ENCODE assay signal across 20 cellular contexts in genomic region chr15:96180062-96180745, GRCh38.
A peak's percentile ranks its signal among the peaks of the same experiment; 100 is the strongest.
DNase-seq lines count a peak whose midpoint lies in the region; ATAC-seq and TF ChIP-seq lines count a peak whose summit lies in the region.
"Had no signal": no experiment of that assay in that cellular context is flagged by ENCODE, and none has a peak within 500 bp of the region (broad histone marks: within the 10 kb centered on the region; RNA-seq: fewer than 3 reads in every experiment).

No MANE protein-coding gene starts in this region.

- no peak for ATAC-seq in HG03159 (IDR thresholded peaks at IDR 0.05; ENCODE audit: unreplicated experiment)
- no peak for ATAC-seq in GM21390 (IDR thresholded peaks at IDR 0.05; ENCODE audit: unreplicated experiment)

- TF ChIP-seq CTCF in GM06990 (IDR thresholded peaks at IDR 0.05; ENCODE audit: insufficient read depth, low read length, poor library complexity, severe bottlenecking) (no peak), mesothelial cell of epicardium (IDR thresholded peaks at IDR 0.05; ENCODE audit: unreplicated experiment) (no peak), stomach (IDR thresholded peaks at IDR 0.05) (no peak)

- H3K9me3 ChIP-seq in stomach: no peaks in the 10 kb centered on the region
- H3K9me3 ChIP-seq: SJSA1 had no signal

- H3K36me3 ChIP-seq in GM06990 (ENCODE audit: control insufficient read depth, insufficient read depth, low read length) (no peaks in the 10 kb centered on the region), stomach (no peaks in the 10 kb centered on the region)
- H3K36me3 ChIP-seq: SJSA1 had no signal

- no peaks in the 10 kb centered on the region for H3K27me3 Mint-ChIP-seq in mesothelial cell of epicardium (ENCODE audit: low read depth)

- TF ChIP-seq POLR2A in stomach (IDR thresholded peaks at IDR 0.05): no peak

- peak overlapping the region in 3 of 5 donors; percentile 74 to 83 (median 76) for H3K27ac ChIP-seq in stomach
- H3K27ac ChIP-seq: HL-60, PC-9, SJSA1 had no signal

- no peaks in the 10 kb centered on the region for H3K27me3 ChIP-seq in GM06990 (replicated peaks; ENCODE audit: control insufficient read depth, insufficient read depth, low read length)
- H3K27me3 ChIP-seq in stomach: no peaks in the 10 kb centered on the region
- H3K27me3 ChIP-seq: SJSA1 had no signal

- H3K36me3 Mint-ChIP-seq in mesothelial cell of epicardium: peaks cover 2% of the 10 kb centered on the region
- H3K36me3 Mint-ChIP-seq: CD14-positive monocyte had no signal

- 46 to 57% (median 51%) methylated on average over 11 of the region's 11 CpGs for WGBS in stomach, 5 donors

- peaks cover 71% of the 10 kb centered on the region for H3K4me1 Mint-ChIP-seq in mesothelial cell of epicardium
- H3K4me1 Mint-ChIP-seq: CD14-positive monocyte had no signal

- intact Hi-C loops in stomach (cut with DNase I; ENCODE audit: low total_unique reads): no loop called here

- H3K27ac Mint-ChIP-seq in mesothelial cell of epicardium: peak overlapping the region; percentile 96
- H3K27ac Mint-ChIP-seq: CD14-positive monocyte had no signal

- peaks cover 3 to 62% (median 32%) of the 10 kb centered on the region in 4 donors for H3K4me1 ChIP-seq in stomach

- H3K9me3 Mint-ChIP-seq in mesothelial cell of epicardium: no peaks in the 10 kb centered on the region

- TF ChIP-seq EP300 in stomach (IDR thresholded peaks at IDR 0.05): no peak

- H3K4me3 ChIP-seq in GM06990 (replicated peaks; ENCODE audit: low read depth, low read length) (no peak overlapping the region), stomach (no peak overlapping the region)
- H3K4me3 ChIP-seq: PC-9, SJSA1 had no signal

- no peak overlapping the region for H3K4me3 Mint-ChIP-seq in mesothelial cell of epicardium
- H3K4me3 Mint-ChIP-seq: CD14-positive monocyte had no signal

- DNase-seq in GM06990 (ENCODE audit: extremely low read depth, insufficient read length): peak; percentile 2
- peak; percentile 4 for DNase-seq in amniotic epithelial cell (ENCODE audit: low read depth)
- DNase-seq in mesothelial cell of epicardium (ENCODE audit: low spot score in 2 of 2, unreplicated experiment in 2 of 2): no peak
- DNase-seq in stomach: no peak
- DNase-seq in cerebellar nuclear complex (lab: John Stamatoyannopoulos, UW): no peak
- DNase-seq in NCI-H1694 treated with DMSO at 0.1 percent for 48 hours (lab: John Stamatoyannopoulos, UW): no peak
- DNase-seq: GF-D8, H7, MV-4-11, NCI-H1417, NCI-H2029 treated with DMSO at 0.1 percent for 48 hours, NCI-H2171 treated with DMSO at 0.1 percent for 48 hours, NCI-H510A, NCI-H774, PC-9 had no signal

Comparison
In these comparisons a context has a peak if more than half of its experiments do, and no peak if none do; other contexts are left out.
1. DNase-seq: peak in GM06990 (single experiment) and amniotic epithelial cell (single experiment); none in mesothelial cell of epicardium (0 of 2), stomach (single experiment), cerebellar nuclear complex (0 of 2) and NCI-H1694 treated with DMSO at 0.1 percent for 48 hours (single experiment).